9 cellular contexts compared by ENCODE assay signal in genomic region chr17:77959216-77959925, GRCh38. TPM values are rescaled to one million over a fixed set of nuclear protein-coding genes. Genes with fewer than 3 reads are reported as not detected.
DNase-seq lines count a peak whose midpoint lies in the region; ATAC-seq and TF ChIP-seq lines count a peak whose summit lies in the region.
"Had no signal": no experiment of that assay in that cellular context is flagged by ENCODE, and none has a peak within 500 bp of the region (broad histone marks: within the 10 kb centered on the region; RNA-seq: fewer than 3 reads in every experiment).

No MANE protein-coding gene starts in this region.

- H3K9me3 ChIP-seq in right atrium auricular region (no peaks in the 10 kb centered on the region), sigmoid colon (no peaks in the 10 kb centered on the region)

- TF ChIP-seq EP300 in sigmoid colon (IDR thresholded peaks at IDR 0.05): no peak

- H3K4me1 ChIP-seq in right atrium auricular region (peaks cover 0 to 51% of the 10 kb centered on the region in 2 donors), sigmoid colon (peaks cover 0 to 59% (median 44%) of the 10 kb centered on the region in 4 donors)

- peak overlapping the region; percentile 79 to 82 for H3K27ac ChIP-seq in right atrium auricular region
- peak overlapping the region; percentile 70 to 90 (median 86) for H3K27ac ChIP-seq in sigmoid colon
- H3K27ac ChIP-seq: foreskin keratinocyte had no signal

- DNase-seq in activated CD4-positive, CD25-positive, alpha-beta regulatory T cell treated with anti-CD3 and anti-CD28 coated beads, Interleukin-2, amount 50 U/mL, for 72 hours: peak; percentile 50
- DNase-seq in NCI-H526 (lab: John Stamatoyannopoulos, UW): peak; percentile 15 to 56
- DNase-seq in activated naive CD4-positive, alpha-beta T cell treated with anti-CD3 and anti-CD28 coated beads, Interleukin-2, amount 50 U/mL, for 16 hours: peak; percentile 46
- DNase-seq in right atrium auricular region (ENCODE audit: low spot score): no peak
- no peak for DNase-seq in sigmoid colon
- DNase-seq in sciatic nerve (ENCODE audit: low spot score): no peak
- DNase-seq in NCI-H446 (lab: John Stamatoyannopoulos, UW): no peak

- no peak for TF ChIP-seq POLR2A in sigmoid colon (IDR thresholded peaks at IDR 0.05)

- WGBS in sigmoid colon, 2 donors: 1% methylated on average over 75 of the region's 75 CpGs

- H3K27me3 ChIP-seq in right atrium auricular region (no peaks in the 10 kb centered on the region), sigmoid colon (no peaks in the 10 kb centered on the region)

- no peak for ATAC-seq in activated CD4-positive, CD25-positive, alpha-beta regulatory T cell treated with anti-CD3 and anti-CD28 coated beads, Interleukin-2, amount 50 U/mL, for 24 hours
- ATAC-seq in sciatic nerve: no peak

- TF ChIP-seq CTCF in right atrium auricular region (IDR thresholded peaks at IDR 0.05): no peak
- TF ChIP-seq CTCF in sigmoid colon (IDR thresholded peaks at IDR 0.05): no peak

- H3K36me3 ChIP-seq in right atrium auricular region (no peaks in the 10 kb centered on the region), sigmoid colon (no peaks in the 10 kb centered on the region)

- peak overlapping the region; percentile 57 to 90 for H3K4me3 ChIP-seq in right atrium auricular region
- H3K4me3 ChIP-seq in sigmoid colon: peak overlapping the region; percentile 47 to 79 (median 72)

- intact Hi-C loops in sigmoid colon (cut with DNase I): loop anchor here (2.0 to 5.0 kb wide), 4 partner anchors 53 to 532 kb away; no protein-coding TSS in a partner anchor
- intact Hi-C loops in sciatic nerve (cut with DNase I): no loop called here

RNA-seq across cellular contexts. Expression of gene TNRC6C, which starts 0.9 kb away (rescaled TPM):
- 10 to 100 TPM in 1 of 2 donors, 1 to 10 TPM in 1; 8.7 to 13.0 TPM for total RNA-seq in right atrium auricular region
- total RNA-seq in sigmoid colon: 10 to 100 TPM in 3 of 4 donors, 1 to 10 TPM in 1; 5.8 to 22.1 (median 18.2) TPM
- 1 to 10 TPM in 2 of 3 donors, under 1 TPM in 1; 0.92 to 6.3 (median 3.0) TPM for polyA plus RNA-seq in sigmoid colon
- 69.3 TPM for total RNA-seq in sciatic nerve

Comparison
In these comparisons a context has a peak if more than half of its experiments do, and no peak if none do; other contexts are left out.
1. DNase-seq: peak in activated CD4-positive, CD25-positive, alpha-beta regulatory T cell treated with anti-CD3 and anti-CD28 coated beads, Interleukin-2, amount 50 U/mL, for 72 hours (single experiment), NCI-H526 (2 of 2) and activated naive CD4-positive, alpha-beta T cell treated with anti-CD3 and anti-CD28 coated beads, Interleukin-2, amount 50 U/mL, for 16 hours (single experiment); none in right atrium auricular region (single experiment), sigmoid colon (single experiment), sciatic nerve (single experiment) and NCI-H446 (0 of 2).